ENCODE assay signal across 1 cellular context in the genomic region with DNA sequence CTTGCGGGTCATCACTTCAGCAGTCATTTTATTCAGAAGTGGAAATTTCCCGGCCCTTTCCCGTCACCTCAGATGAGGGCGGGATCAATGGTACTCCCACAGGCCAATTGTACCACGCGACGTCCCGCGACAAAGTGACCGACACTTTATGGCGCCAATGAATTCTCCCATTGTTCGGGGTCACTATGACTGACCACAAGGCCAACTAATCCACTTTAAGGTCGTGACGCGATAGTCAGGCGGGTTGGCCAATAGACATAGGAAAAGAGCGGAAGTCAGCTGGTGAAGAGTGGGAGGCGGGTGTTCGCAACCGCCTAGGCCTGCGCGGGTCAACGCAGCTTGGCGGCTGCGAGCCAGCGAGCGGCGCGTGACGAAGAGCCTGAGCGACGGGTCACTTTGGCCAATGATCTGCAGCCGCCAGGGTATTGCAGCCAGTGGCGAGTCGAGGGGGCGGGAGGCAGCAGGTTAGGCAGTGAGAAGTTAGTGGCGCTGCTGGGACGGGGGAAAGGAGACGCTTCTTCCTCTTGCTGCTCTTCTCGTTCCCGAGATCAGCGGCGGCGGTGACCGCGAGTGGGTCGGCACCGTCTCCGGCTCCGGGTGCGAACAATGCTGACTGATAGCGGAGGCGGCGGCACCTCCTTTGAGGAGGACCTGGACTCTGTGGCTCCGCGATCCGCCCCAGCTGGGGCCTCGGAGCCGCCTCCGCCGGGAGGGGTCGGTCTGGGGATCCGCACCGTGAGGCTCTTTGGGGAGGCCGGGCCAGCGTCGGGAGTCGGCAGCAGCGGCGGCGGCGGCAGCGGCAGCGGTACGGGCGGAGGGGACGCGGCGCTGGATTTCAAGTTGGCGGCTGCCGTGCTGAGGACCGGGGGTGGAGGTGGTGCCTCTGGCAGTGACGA.
TF ChIP-seq lines count a peak whose summit lies in the region.

A gene with protein sequence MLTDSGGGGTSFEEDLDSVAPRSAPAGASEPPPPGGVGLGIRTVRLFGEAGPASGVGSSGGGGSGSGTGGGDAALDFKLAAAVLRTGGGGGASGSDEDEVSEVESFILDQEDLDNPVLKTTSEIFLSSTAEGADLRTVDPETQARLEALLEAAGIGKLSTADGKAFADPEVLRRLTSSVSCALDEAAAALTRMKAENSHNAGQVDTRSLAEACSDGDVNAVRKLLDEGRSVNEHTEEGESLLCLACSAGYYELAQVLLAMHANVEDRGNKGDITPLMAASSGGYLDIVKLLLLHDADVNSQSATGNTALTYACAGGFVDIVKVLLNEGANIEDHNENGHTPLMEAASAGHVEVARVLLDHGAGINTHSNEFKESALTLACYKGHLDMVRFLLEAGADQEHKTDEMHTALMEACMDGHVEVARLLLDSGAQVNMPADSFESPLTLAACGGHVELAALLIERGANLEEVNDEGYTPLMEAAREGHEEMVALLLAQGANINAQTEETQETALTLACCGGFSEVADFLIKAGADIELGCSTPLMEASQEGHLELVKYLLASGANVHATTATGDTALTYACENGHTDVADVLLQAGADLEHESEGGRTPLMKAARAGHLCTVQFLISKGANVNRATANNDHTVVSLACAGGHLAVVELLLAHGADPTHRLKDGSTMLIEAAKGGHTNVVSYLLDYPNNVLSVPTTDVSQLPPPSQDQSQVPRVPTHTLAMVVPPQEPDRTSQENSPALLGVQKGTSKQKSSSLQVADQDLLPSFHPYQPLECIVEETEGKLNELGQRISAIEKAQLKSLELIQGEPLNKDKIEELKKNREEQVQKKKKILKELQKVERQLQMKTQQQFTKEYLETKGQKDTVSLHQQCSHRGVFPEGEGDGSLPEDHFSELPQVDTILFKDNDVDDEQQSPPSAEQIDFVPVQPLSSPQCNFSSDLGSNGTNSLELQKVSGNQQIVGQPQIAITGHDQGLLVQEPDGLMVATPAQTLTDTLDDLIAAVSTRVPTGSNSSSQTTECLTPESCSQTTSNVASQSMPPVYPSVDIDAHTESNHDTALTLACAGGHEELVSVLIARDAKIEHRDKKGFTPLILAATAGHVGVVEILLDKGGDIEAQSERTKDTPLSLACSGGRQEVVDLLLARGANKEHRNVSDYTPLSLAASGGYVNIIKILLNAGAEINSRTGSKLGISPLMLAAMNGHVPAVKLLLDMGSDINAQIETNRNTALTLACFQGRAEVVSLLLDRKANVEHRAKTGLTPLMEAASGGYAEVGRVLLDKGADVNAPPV (N-terminal part only) (plus strand): TSS at position 472 of the 896 bp plus-strand sequence. CDS start 135 bp downstream, at position 607.

TF ChIP-seq in K562, 482 proteins besides CTCF, POLR2A, EP300 and RAD21 (continued from another document and continues in another):
- TF ChIP-seq ZNF217 (CRISPR knock-in tag; IDR thresholded peaks at IDR 0.05) (no peak), SPI1 (IDR thresholded peaks at IDR 0.05; ENCODE audit: borderline replicate concordance, low read depth, low read length) (peak; percentile 80; the same call in 1 of the 2 replicates), TAF15 (IDR thresholded peaks at IDR 0.05; ENCODE audit: low read depth, low read length) (no peak), ZNF146 (CRISPR knock-in tag; IDR thresholded peaks at IDR 0.05; ENCODE audit: unreplicated experiment) (no peak), ZFP1 (CRISPR knock-in tag; IDR thresholded peaks at IDR 0.05) (no peak), ZNF764 (CRISPR knock-in tag; IDR thresholded peaks at IDR 0.05; ENCODE audit: low read depth) (no peak; the same call in 1 of the 2 replicates), RUNX1 (IDR thresholded peaks at IDR 0.05; ENCODE audit: low read depth) (no peak), SMAD3 (CRISPR knock-in tag; conservative IDR thresholded peaks at IDR 0.05) (no peak), RAD51 (IDR thresholded peaks at IDR 0.05; ENCODE audit: borderline replicate concordance, low read depth) (peak; percentile 89), ZNF24 (IDR thresholded peaks at IDR 0.05) (no peak), MEF2D (tag; conservative IDR thresholded peaks at IDR 0.05; ENCODE audit: low read depth) (no peak), ETV5 (CRISPR knock-in tag; IDR thresholded peaks at IDR 0.05; ENCODE audit: low read depth) (no peak), CREBBP (IDR thresholded peaks at IDR 0.05; ENCODE audit: low read depth, low read length) (no peak), ZNF3 (CRISPR knock-in tag; IDR thresholded peaks at IDR 0.05) (no peak), CBX3 (IDR thresholded peaks at IDR 0.05; ENCODE audit: borderline replicate concordance in 1 of 2, low read length in 2 of 2) (peak in 1 of 2 experiments; percentile 12; a peak in 1 of 3 replicates), MYBL2 (IDR thresholded peaks at IDR 0.05; ENCODE audit: low read depth) (no peak; the same call in 1 of the 2 replicates), MYBL2 (CRISPR knock-in tag; IDR thresholded peaks at IDR 0.05; ENCODE audit: borderline replicate concordance) (no peak), NUFIP1 (IDR thresholded peaks at IDR 0.05; ENCODE audit: partially characterized antibody) (no peak), ZNF507 (tag; conservative IDR thresholded peaks at IDR 0.05) (no peak), PCBP1 (IDR thresholded peaks at IDR 0.05; ENCODE audit: low read depth, low read length, poor library complexity, severe bottlenecking) (no peak), POLR3G (IDR thresholded peaks at IDR 0.05; ENCODE audit: extremely low read depth, insufficient read length, insufficient replicate concordance) (no peak), RHOXF2B (CRISPR knock-in tag; conservative IDR thresholded peaks at IDR 0.05) (no peak), TBL1XR1 (IDR thresholded peaks at IDR 0.05; ENCODE audit: low read length in 2 of 2) (peak in 1 of 2 experiments; percentile 50; a peak in 2 of 4 replicates), NCOR1 (IDR thresholded peaks at IDR 0.05) (no peak), DDX20 (tag; IDR thresholded peaks at IDR 0.05; ENCODE audit: low read depth) (no peak), ERF (CRISPR knock-in tag; IDR thresholded peaks at IDR 0.05) (no peak), ATF7 (IDR thresholded peaks at IDR 0.05) (peak; percentile 95), HMG20A (CRISPR knock-in tag; conservative IDR thresholded peaks at IDR 0.05) (no peak), ZSCAN29 (IDR thresholded peaks at IDR 0.05) (no peak), FOSL1 (tag; conservative IDR thresholded peaks at IDR 0.05) (no peak), CSDE1 (IDR thresholded peaks at IDR 0.05) (peak in 1 of 2 experiments; percentile 59; a peak in 1 of 4 replicates), THRAP3 (IDR thresholded peaks at IDR 0.05; ENCODE audit: borderline replicate concordance) (no peak), FOS (IDR thresholded peaks at IDR 0.05; ENCODE audit: extremely low read depth, insufficient read length) (peak; percentile 97), SOX6 (IDR thresholded peaks at IDR 0.05) (peak; percentile 10; the same call in 1 of the 2 replicates), MBD2 (IDR thresholded peaks at IDR 0.05; ENCODE audit: borderline replicate concordance, low read depth) (peak; percentile 99), FOXK2 (conservative IDR thresholded peaks at IDR 0.05 in 1 of 2, IDR thresholded peaks at IDR 0.05 in 1 of 2; ENCODE audit: low read depth in 2 of 2) (peak; percentile 66 to 84; a peak in 3 of 4 replicates), ZNF232 (CRISPR knock-in tag; IDR thresholded peaks at IDR 0.05) (no peak), NFIX (CRISPR knock-in tag; IDR thresholded peaks at IDR 0.05; ENCODE audit: low read depth) (no peak), KDM1A (IDR thresholded peaks at IDR 0.05) (no peak), MTA3 (IDR thresholded peaks at IDR 0.05; ENCODE audit: borderline replicate concordance) (no peak; the same call in 1 of the 2 replicates), KLF1 (tag; IDR thresholded peaks at IDR 0.05) (no peak), SETDB1 (IDR thresholded peaks at IDR 0.05; ENCODE audit: low read length) (no peak)
- TF ChIP-seq, protein P1, sequence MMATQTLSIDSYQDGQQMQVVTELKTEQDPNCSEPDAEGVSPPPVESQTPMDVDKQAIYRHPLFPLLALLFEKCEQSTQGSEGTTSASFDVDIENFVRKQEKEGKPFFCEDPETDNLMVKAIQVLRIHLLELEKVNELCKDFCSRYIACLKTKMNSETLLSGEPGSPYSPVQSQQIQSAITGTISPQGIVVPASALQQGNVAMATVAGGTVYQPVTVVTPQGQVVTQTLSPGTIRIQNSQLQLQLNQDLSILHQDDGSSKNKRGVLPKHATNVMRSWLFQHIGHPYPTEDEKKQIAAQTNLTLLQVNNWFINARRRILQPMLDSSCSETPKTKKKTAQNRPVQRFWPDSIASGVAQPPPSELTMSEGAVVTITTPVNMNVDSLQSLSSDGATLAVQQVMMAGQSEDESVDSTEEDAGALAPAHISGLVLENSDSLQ (IDR thresholded peaks at IDR 0.05), result peak; percentile 100
- TF ChIP-seq, protein P2, sequence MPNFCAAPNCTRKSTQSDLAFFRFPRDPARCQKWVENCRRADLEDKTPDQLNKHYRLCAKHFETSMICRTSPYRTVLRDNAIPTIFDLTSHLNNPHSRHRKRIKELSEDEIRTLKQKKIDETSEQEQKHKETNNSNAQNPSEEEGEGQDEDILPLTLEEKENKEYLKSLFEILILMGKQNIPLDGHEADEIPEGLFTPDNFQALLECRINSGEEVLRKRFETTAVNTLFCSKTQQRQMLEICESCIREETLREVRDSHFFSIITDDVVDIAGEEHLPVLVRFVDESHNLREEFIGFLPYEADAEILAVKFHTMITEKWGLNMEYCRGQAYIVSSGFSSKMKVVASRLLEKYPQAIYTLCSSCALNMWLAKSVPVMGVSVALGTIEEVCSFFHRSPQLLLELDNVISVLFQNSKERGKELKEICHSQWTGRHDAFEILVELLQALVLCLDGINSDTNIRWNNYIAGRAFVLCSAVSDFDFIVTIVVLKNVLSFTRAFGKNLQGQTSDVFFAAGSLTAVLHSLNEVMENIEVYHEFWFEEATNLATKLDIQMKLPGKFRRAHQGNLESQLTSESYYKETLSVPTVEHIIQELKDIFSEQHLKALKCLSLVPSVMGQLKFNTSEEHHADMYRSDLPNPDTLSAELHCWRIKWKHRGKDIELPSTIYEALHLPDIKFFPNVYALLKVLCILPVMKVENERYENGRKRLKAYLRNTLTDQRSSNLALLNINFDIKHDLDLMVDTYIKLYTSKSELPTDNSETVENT (CRISPR knock-in tag; IDR thresholded peaks at IDR 0.05), result peak; percentile 96
- TF ChIP-seq, protein P3, sequence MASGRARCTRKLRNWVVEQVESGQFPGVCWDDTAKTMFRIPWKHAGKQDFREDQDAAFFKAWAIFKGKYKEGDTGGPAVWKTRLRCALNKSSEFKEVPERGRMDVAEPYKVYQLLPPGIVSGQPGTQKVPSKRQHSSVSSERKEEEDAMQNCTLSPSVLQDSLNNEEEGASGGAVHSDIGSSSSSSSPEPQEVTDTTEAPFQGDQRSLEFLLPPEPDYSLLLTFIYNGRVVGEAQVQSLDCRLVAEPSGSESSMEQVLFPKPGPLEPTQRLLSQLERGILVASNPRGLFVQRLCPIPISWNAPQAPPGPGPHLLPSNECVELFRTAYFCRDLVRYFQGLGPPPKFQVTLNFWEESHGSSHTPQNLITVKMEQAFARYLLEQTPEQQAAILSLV (tag; IDR thresholded peaks at IDR 0.05), result no peak
- TF ChIP-seq, protein P4, sequence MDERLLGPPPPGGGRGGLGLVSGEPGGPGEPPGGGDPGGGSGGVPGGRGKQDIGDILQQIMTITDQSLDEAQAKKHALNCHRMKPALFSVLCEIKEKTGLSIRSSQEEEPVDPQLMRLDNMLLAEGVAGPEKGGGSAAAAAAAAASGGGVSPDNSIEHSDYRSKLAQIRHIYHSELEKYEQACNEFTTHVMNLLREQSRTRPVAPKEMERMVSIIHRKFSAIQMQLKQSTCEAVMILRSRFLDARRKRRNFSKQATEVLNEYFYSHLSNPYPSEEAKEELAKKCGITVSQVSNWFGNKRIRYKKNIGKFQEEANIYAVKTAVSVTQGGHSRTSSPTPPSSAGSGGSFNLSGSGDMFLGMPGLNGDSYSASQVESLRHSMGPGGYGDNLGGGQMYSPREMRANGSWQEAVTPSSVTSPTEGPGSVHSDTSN (CRISPR knock-in tag; IDR thresholded peaks at IDR 0.05; ENCODE audit: low read depth), result peak; percentile 85
- TF ChIP-seq, protein P4 (tag; conservative IDR thresholded peaks at IDR 0.05; ENCODE audit: low read depth), result peak; percentile 100
- TF ChIP-seq, protein P5, sequence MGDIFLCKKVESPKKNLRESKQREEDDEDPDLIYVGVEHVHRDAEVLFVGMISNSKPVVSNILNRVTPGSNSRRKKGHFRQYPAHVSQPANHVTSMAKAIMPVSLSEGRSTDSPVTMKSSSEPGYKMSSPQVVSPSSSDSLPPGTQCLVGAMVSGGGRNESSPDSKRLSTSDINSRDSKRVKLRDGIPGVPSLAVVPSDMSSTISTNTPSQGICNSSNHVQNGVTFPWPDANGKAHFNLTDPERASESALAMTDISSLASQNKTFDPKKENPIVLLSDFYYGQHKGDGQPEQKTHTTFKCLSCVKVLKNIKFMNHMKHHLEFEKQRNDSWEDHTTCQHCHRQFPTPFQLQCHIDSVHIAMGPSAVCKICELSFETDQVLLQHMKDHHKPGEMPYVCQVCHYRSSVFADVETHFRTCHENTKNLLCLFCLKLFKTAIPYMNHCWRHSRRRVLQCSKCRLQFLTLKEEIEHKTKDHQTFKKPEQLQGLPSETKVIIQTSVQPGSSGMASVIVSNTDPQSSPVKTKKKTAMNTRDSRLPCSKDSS (IDR thresholded peaks at IDR 0.05; ENCODE audit: low read depth, partially characterized antibody), result no peak
- TF ChIP-seq, protein P6, sequence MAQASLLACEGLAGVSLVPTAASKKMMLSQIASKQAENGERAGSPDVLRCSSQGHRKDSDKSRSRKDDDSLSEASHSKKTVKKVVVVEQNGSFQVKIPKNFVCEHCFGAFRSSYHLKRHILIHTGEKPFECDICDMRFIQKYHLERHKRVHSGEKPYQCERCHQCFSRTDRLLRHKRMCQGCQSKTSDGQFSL (CRISPR knock-in tag; IDR thresholded peaks at IDR 0.05), result peak; percentile 61; the same call in 1 of the 2 replicates
- TF ChIP-seq, protein P6 (tag; IDR thresholded peaks at IDR 0.05), result no peak
